ENCODE assay signal across 13 cellular contexts in genomic region chr1:67570473-67571143, GRCh38.
DNase-seq lines count a peak whose midpoint lies in the region; ATAC-seq and TF ChIP-seq lines count a peak whose summit lies in the region.
"Had no signal": no experiment of that assay in that cellular context is flagged by ENCODE, and none has a peak within 500 bp of the region (broad histone marks: within the 10 kb centered on the region; RNA-seq: fewer than 3 reads in every experiment).

No MANE protein-coding gene starts in this region.

- H2BK15ac ChIP-seq in mesendoderm (replicated peaks; ENCODE audit: low read depth) = no peak overlapping the region

- no peak overlapping the region for H2BK5ac ChIP-seq in mesendoderm (ENCODE audit: low read length)

- H3K27ac ChIP-seq in AG04450 (ENCODE audit: low read depth, low read length) (peak overlapping the region; percentile 89), mesendoderm (ENCODE audit: low read depth, low read length) (no peak overlapping the region)

- CTCF ChIA-PET in AG04450 (lab: Charles Lee) = interaction anchor here (1.0 to 5.5 kb wide), 7 partner anchors 9 to 196 kb away, joined by 3 to 52 read pairs (median 9); no protein-coding TSS in a partner anchor

- H3K27ac Mint-ChIP-seq in endothelial cell (ENCODE audit: unreplicated experiment) = no peak overlapping the region
- H3K27ac Mint-ChIP-seq: activated CD4-positive, alpha-beta T cell treated with anti-CD3 and anti-CD28 coated beads, Interleukin-2, amount 10 ng/mL, durations not matched to agents 24 days and 14 days; CD4-positive, CD25-positive, alpha-beta regulatory T cell had no signal

- no peak overlapping the region for H3K4me2 ChIP-seq in mesendoderm (ENCODE audit: low read length)

- H3K4me3 ChIP-seq in AG04450 (ENCODE audit: low read depth, low read length) (no peak overlapping the region), choroid plexus epithelial cell (ENCODE audit: low read depth, low read length) (no peak overlapping the region), mesendoderm (ENCODE audit: low read length) (no peak overlapping the region)
- H3K4me3 ChIP-seq: sigmoid colon had no signal

- peaks cover 4% of the 10 kb centered on the region for H3K27me3 Mint-ChIP-seq in endothelial cell (ENCODE audit: unreplicated experiment)

- H3K4me3 Mint-ChIP-seq in endothelial cell (ENCODE audit: unreplicated experiment) = no peak overlapping the region
- H3K4me3 Mint-ChIP-seq: activated CD4-positive, alpha-beta T cell treated with anti-CD3 and anti-CD28 coated beads, Interleukin-2, amount 10 ng/mL, durations not matched to agents 24 days and 14 days; CD4-positive, CD25-positive, alpha-beta regulatory T cell had no signal

- ATAC-seq in GM19324 (IDR thresholded peaks at IDR 0.05; ENCODE audit: low FRiP score, unreplicated experiment) (no peak), HG02763 (IDR thresholded peaks at IDR 0.05; ENCODE audit: unreplicated experiment) (no peak)
- ATAC-seq: stimulated activated naive CD8-positive, alpha-beta T cell treated with anti-CD3 and anti-CD28 coated beads, Interleukin-15, Interleukin-2, amounts not matched to agents 100 U/mL and 50 U/mL, for 24 hours had no signal

- no peak overlapping the region for H2AK5ac ChIP-seq in mesendoderm (ENCODE audit: low read length)

- no peak for TF ChIP-seq CTCF in AG04450 (IDR thresholded peaks at IDR 0.05; ENCODE audit: low read depth, low read length)
- TF ChIP-seq CTCF in choroid plexus epithelial cell (conservative IDR thresholded peaks at IDR 0.05; ENCODE audit: low read depth, low read length) = no peak
- no peak for TF ChIP-seq CTCF in endothelial cell (IDR thresholded peaks at IDR 0.05; ENCODE audit: unreplicated experiment)

- no peak overlapping the region for H3K4ac ChIP-seq in mesendoderm (ENCODE audit: low read depth, low read length)

- H3K4me1 ChIP-seq in mesendoderm (ENCODE audit: control insufficient read depth, low read depth, low read length) = no peaks in the 10 kb centered on the region

- H3K9ac ChIP-seq in mesendoderm (ENCODE audit: low read length) = no peak overlapping the region

- no CpG with 5 or more reads among the region's 8 CpGs for WGBS in mesendoderm (ENCODE audit: extremely low coverage, insufficient coverage, low lambda C conversion rate)

- POLR2A ChIA-PET in AG04450 (lab: Yijun Ruan, JAX) = interaction anchor here (0.6 to 2.9 kb wide), 3 partner anchors 13 to 115 kb away, joined by 3 to 43 read pairs (median 5); partner anchors contain the start of gene GADD45A

- no peaks in the 10 kb centered on the region for H3K9me3 Mint-ChIP-seq in endothelial cell (ENCODE audit: unreplicated experiment)
- H3K9me3 Mint-ChIP-seq: activated CD4-positive, alpha-beta T cell treated with anti-CD3 and anti-CD28 coated beads, Interleukin-2, amount 10 ng/mL, durations not matched to agents 24 days and 14 days had no signal

- H3K36me3 Mint-ChIP-seq in endothelial cell (ENCODE audit: low read depth, unreplicated experiment) = no peaks in the 10 kb centered on the region
- H3K36me3 Mint-ChIP-seq: CD4-positive, CD25-positive, alpha-beta regulatory T cell had no signal

- no peak overlapping the region for H3K18ac ChIP-seq in mesendoderm (ENCODE audit: low read length)

- H3K36me3 ChIP-seq in mesendoderm (ENCODE audit: control insufficient read depth, insufficient read depth, low read length) = no peaks in the 10 kb centered on the region
- H3K36me3 ChIP-seq: sigmoid colon had no signal

- no peaks in the 10 kb centered on the region for H3K4me1 Mint-ChIP-seq in endothelial cell (ENCODE audit: unreplicated experiment)
- H3K4me1 Mint-ChIP-seq: activated CD4-positive, alpha-beta T cell treated with anti-CD3 and anti-CD28 coated beads, Interleukin-2, amount 10 ng/mL, durations not matched to agents 24 days and 14 days; CD4-positive, CD25-positive, alpha-beta regulatory T cell had no signal

- DNase-seq in AG04450 (ENCODE audit: low read depth, low spot score) = peak; percentile 86
- DNase-seq in LHCN-M2 (ENCODE audit: low read depth) = peak; percentile 92
- peak; percentile 91 for DNase-seq in choroid plexus epithelial cell (ENCODE audit: low read depth)
- peak; percentile 23 for DNase-seq in mesendoderm
- no peak for DNase-seq in erythroblast (lab: John Stamatoyannopoulos, UW)
- DNase-seq in endothelial cell (ENCODE audit: low spot score) = no peak
- DNase-seq: activated CD4-positive, alpha-beta T cell treated with anti-CD3 and anti-CD28 coated beads, Interleukin-2, amount 10 ng/mL, durations not matched to agents 24 days and 14 days; amygdala; CD4-positive, CD25-positive, alpha-beta regulatory T cell; sigmoid colon; stimulated activated naive CD8-positive, alpha-beta T cell treated with anti-CD3 and anti-CD28 coated beads, Interleukin-15, Interleukin-2, amounts not matched to agents 100 U/mL and 50 U/mL, for 24 hours had no signal

- H3K23ac ChIP-seq in mesendoderm (ENCODE audit: low read length) = no peak overlapping the region

- H4K8ac ChIP-seq in mesendoderm (ENCODE audit: low read depth, low read length) = no peak overlapping the region

- H3K27me3 ChIP-seq in AG04450 (ENCODE audit: control insufficient read depth, insufficient read depth, low read length) = no peaks in the 10 kb centered on the region
- H3K27me3 ChIP-seq in mesendoderm (ENCODE audit: insufficient read depth, low read length, poor library complexity) = no peaks in the 10 kb centered on the region
- H3K27me3 ChIP-seq: sigmoid colon had no signal

- no peaks in the 10 kb centered on the region; the same call in 1 of the 2 replicates for H3K9me3 ChIP-seq in AG04450 (ENCODE audit: control insufficient read depth, insufficient read depth, low read length)
- H3K9me3 ChIP-seq: sigmoid colon had no signal

- no peak for TF ChIP-seq POLR2A in erythroblast (IDR thresholded peaks at IDR 0.05; ENCODE audit: low read length)

- H4K5ac ChIP-seq in mesendoderm (ENCODE audit: low read length) = no peak overlapping the region

- no peaks in the 10 kb centered on the region for H3K79me2 ChIP-seq in mesendoderm (ENCODE audit: control insufficient read depth, insufficient read depth, low read length)

- H3K56ac ChIP-seq in mesendoderm (ENCODE audit: low read length) = no peak overlapping the region

- H2BK120ac ChIP-seq in mesendoderm (ENCODE audit: low read depth, low read length) = no peak overlapping the region

- no peaks in the 10 kb centered on the region for H3K79me1 ChIP-seq in mesendoderm (ENCODE audit: low read length)

Comparison
In these comparisons a context has a peak if more than half of its experiments do, and no peak if none do; other contexts are left out.
1. DNase-seq: peak in AG04450 (single experiment), LHCN-M2 (single experiment), choroid plexus epithelial cell (single experiment) and mesendoderm (single experiment); none in erythroblast (0 of 2) and endothelial cell (single experiment).